ENCODE assay signal across 12 cellular contexts in genomic region chr5:74186351-74187315, GRCh38.
DNase-seq lines count a peak whose midpoint lies in the region; TF ChIP-seq lines count a peak whose summit lies in the region.
"Had no signal": no experiment of that assay in that cellular context is flagged by ENCODE, and none has a peak within 500 bp of the region (broad histone marks: within the 10 kb centered on the region; RNA-seq: fewer than 3 reads in every experiment).

No MANE protein-coding gene starts in this region.

- H3K27ac ChIP-seq in esophagus muscularis mucosa (replicated peaks in 1 of 4): no peak overlapping the region
- H3K27ac ChIP-seq in smooth muscle cell (ENCODE audit: low read depth): peak overlapping the region; percentile 49
- H3K27ac ChIP-seq: 22Rv1 had no signal

- TF ChIP-seq EP300 in esophagus muscularis mucosa (IDR thresholded peaks at IDR 0.05): no peak

- H2AFZ ChIP-seq in smooth muscle cell (ENCODE audit: low read depth): no peak overlapping the region

- no peaks in the 10 kb centered on the region for H4K20me1 ChIP-seq in smooth muscle cell (ENCODE audit: low read depth)

- H3K4me2 ChIP-seq in smooth muscle cell: peak overlapping the region; percentile 28

- H3F3A ChIP-seq in smooth muscle cell (ENCODE audit: low read depth): peaks cover 10% of the 10 kb centered on the region

- no peak for TF ChIP-seq CTCF in esophagus muscularis mucosa (IDR thresholded peaks at IDR 0.05)
- no peak for TF ChIP-seq CTCF in smooth muscle cell (IDR thresholded peaks at IDR 0.05; ENCODE audit: borderline replicate concordance, insufficient read depth, poor library complexity, severe bottlenecking)

- DNase-seq in NCI-H2227 treated with DMSO at 0.1 percent for 48 hours (lab: John Stamatoyannopoulos, UW) (peak; percentile 1), NCI-H2227 (lab: John Stamatoyannopoulos, UW; ENCODE audit: unreplicated experiment) (no peak), amniotic stem cell (lab: John Stamatoyannopoulos, UW) (peak; percentile 9), esophagus muscularis mucosa (ENCODE audit: extremely low spot score) (peak; percentile 31), smooth muscle cell (lab: John Stamatoyannopoulos, UW; ENCODE audit: unreplicated experiment) (no peak), SKM-1 treated with dmso at 0.1 percent for 144 hours (lab: John Stamatoyannopoulos, UW; ENCODE audit: unreplicated experiment) (no peak), hippocampal formation (lab: John Stamatoyannopoulos, UW) (no peak), NCI-H187 treated with DMSO at 0.1 percent for 48 hours (lab: John Stamatoyannopoulos, UW) (no peak)
- DNase-seq: C1 segment of cervical spinal cord, NCI-H1092, NCI-H1694 had no signal

- H3K9me3 ChIP-seq in esophagus muscularis mucosa: no peaks in the 10 kb centered on the region
- no peaks in the 10 kb centered on the region for H3K9me3 ChIP-seq in smooth muscle cell (replicated peaks; ENCODE audit: low read depth)

- H3K36me3 ChIP-seq in esophagus muscularis mucosa (no peaks in the 10 kb centered on the region), smooth muscle cell (ENCODE audit: low read depth) (no peaks in the 10 kb centered on the region)

- H3K79me2 ChIP-seq in smooth muscle cell (ENCODE audit: low read depth): no peaks in the 10 kb centered on the region

- H3K9ac ChIP-seq in smooth muscle cell (ENCODE audit: low read depth): no peak overlapping the region

- H3K4me1 ChIP-seq in esophagus muscularis mucosa (peaks cover 0 to 7% (median 5%) of the 10 kb centered on the region in 4 donors), smooth muscle cell (ENCODE audit: low read depth) (peaks cover 33% of the 10 kb centered on the region)

- WGBS in esophagus muscularis mucosa: 87% methylated on average over 6 of the region's 6 CpGs
- 58% methylated on average over 6 of the region's 6 CpGs for WGBS in smooth muscle cell (ENCODE audit: low lambda C conversion rate)

- H3K4me3 ChIP-seq in esophagus muscularis mucosa: no peak overlapping the region
- H3K4me3 ChIP-seq in smooth muscle cell: no peak overlapping the region

- H3K27me3 ChIP-seq in esophagus muscularis mucosa (no peaks in the 10 kb centered on the region), smooth muscle cell (ENCODE audit: low read depth) (no peaks in the 10 kb centered on the region)

- no peak for TF ChIP-seq POLR2A in esophagus muscularis mucosa (IDR thresholded peaks at IDR 0.05; ENCODE audit: low read depth)

- intact Hi-C loops in esophagus muscularis mucosa (cut with DNase I): no loop called here

Comparison
In these comparisons a context has a peak if more than half of its experiments do, and no peak if none do; other contexts are left out.
1. DNase-seq: peak in NCI-H2227 treated with DMSO at 0.1 percent for 48 hours (single experiment), amniotic stem cell (single experiment) and esophagus muscularis mucosa (single experiment); none in NCI-H2227 (single experiment), smooth muscle cell (single experiment), SKM-1 treated with dmso at 0.1 percent for 144 hours (single experiment), hippocampal formation (0 of 2) and NCI-H187 treated with DMSO at 0.1 percent for 48 hours (single experiment).